ENCODE assay signal across 9 cellular contexts in genomic region chr13:27919299-27919933, GRCh38. TPM values are rescaled to one million over a fixed set of nuclear protein-coding genes. Genes with fewer than 3 reads are reported as not detected.
DNase-seq lines count a peak whose midpoint lies in the region; ATAC-seq and TF ChIP-seq lines count a peak whose summit lies in the region.
"Had no signal": no experiment of that assay in that cellular context is flagged by ENCODE, and none has a peak within 500 bp of the region (broad histone marks: within the 10 kb centered on the region; RNA-seq: fewer than 3 reads in every experiment).

No MANE protein-coding gene starts in this region.

- H3K27me3 Mint-ChIP-seq in IgD-negative memory B cell: peaks cover 63% of the 10 kb centered on the region
- H3K27me3 Mint-ChIP-seq in MCF 10A (ENCODE audit: insufficient read depth, unreplicated experiment): peaks cover 35% of the 10 kb centered on the region
- H3K27me3 Mint-ChIP-seq in osteocyte (ENCODE audit: unreplicated experiment): peaks cover 80% of the 10 kb centered on the region
- H3K27me3 Mint-ChIP-seq in T-helper 2 cell treated with Interferon-gamma antibody and Interleukin-4, amounts not matched to agents 5 μg/mL and 100 μg/mL, for 36 hours (ENCODE audit: low read depth): peaks cover 81% of the 10 kb centered on the region

- no peak for ATAC-seq in HG03135 (IDR thresholded peaks at IDR 0.05; ENCODE audit: unreplicated experiment)

- intact Hi-C loops in MCF 10A (cut with micrococcal nuclease): no loop called here

- CTCF ChIA-PET in MCF 10A (lab: Yijun Ruan, JAX): no interaction called here

- TF ChIP-seq CTCF in MCF 10A (IDR thresholded peaks at IDR 0.05; ENCODE audit: unreplicated experiment) (no peak), osteocyte (IDR thresholded peaks at IDR 0.05) (no peak)

- POLR2A ChIA-PET in MCF 10A (lab: Yijun Ruan, JAX): interaction anchor here (0.7 kb wide), 2 partner anchors 69 to 278 kb away, joined by 4 read pairs; no protein-coding TSS in a partner anchor

- BruUV-seq in MCF 10A (replicated peaks; lab: Mats Ljungman, UMichigan): no TSS peak

- H3K9me3 Mint-ChIP-seq in IgD-negative memory B cell (peaks cover 0 to 5% (median 3%) of the 10 kb centered on the region in 3 donors), MCF 10A (ENCODE audit: unreplicated experiment) (no peaks in the 10 kb centered on the region), osteocyte (ENCODE audit: unreplicated experiment) (no peaks in the 10 kb centered on the region)
- H3K9me3 Mint-ChIP-seq in T-helper 2 cell treated with Interferon-gamma antibody and Interleukin-4, amounts not matched to agents 5 μg/mL and 100 μg/mL, for 36 hours: no peaks in the 10 kb centered on the region

- H3K4me1 Mint-ChIP-seq in IgD-negative memory B cell (peaks cover 8 to 24% (median 18%) of the 10 kb centered on the region in 3 donors), MCF 10A (ENCODE audit: insufficient read depth, unreplicated experiment) (peaks cover 14% of the 10 kb centered on the region), osteocyte (ENCODE audit: unreplicated experiment) (peaks cover 19% of the 10 kb centered on the region)
- H3K4me1 Mint-ChIP-seq in T-helper 2 cell treated with Interferon-gamma antibody and Interleukin-4, amounts not matched to agents 5 μg/mL and 100 μg/mL, for 36 hours (ENCODE audit: low read depth): peaks cover 5% of the 10 kb centered on the region

- no peaks in the 10 kb centered on the region for H3K36me3 Mint-ChIP-seq in IgD-negative memory B cell
- no peaks in the 10 kb centered on the region for H3K36me3 Mint-ChIP-seq in MCF 10A (ENCODE audit: insufficient read depth, unreplicated experiment)
- no peaks in the 10 kb centered on the region for H3K36me3 Mint-ChIP-seq in osteocyte (ENCODE audit: unreplicated experiment)
- peaks cover 4% of the 10 kb centered on the region for H3K36me3 Mint-ChIP-seq in T-helper 2 cell treated with Interferon-gamma antibody and Interleukin-4, amounts not matched to agents 5 μg/mL and 100 μg/mL, for 36 hours (ENCODE audit: low read depth)

- H3K4me3 Mint-ChIP-seq in IgD-negative memory B cell (peak overlapping the region; percentile 41 to 83 (median 62)), MCF 10A (ENCODE audit: unreplicated experiment) (peak overlapping the region; percentile 69), osteocyte (ENCODE audit: unreplicated experiment) (peak overlapping the region; percentile 18)
- H3K4me3 Mint-ChIP-seq in T-helper 2 cell treated with Interferon-gamma antibody and Interleukin-4, amounts not matched to agents 5 μg/mL and 100 μg/mL, for 36 hours: no peak overlapping the region

- H3K27ac Mint-ChIP-seq in IgD-negative memory B cell: peak overlapping the region in 2 of 3 donors; percentile 16 to 88
- H3K27ac Mint-ChIP-seq in MCF 10A (ENCODE audit: low read depth, unreplicated experiment): no peak overlapping the region
- no peak overlapping the region for H3K27ac Mint-ChIP-seq in osteocyte (ENCODE audit: unreplicated experiment)
- no peak overlapping the region for H3K27ac Mint-ChIP-seq in T-helper 2 cell treated with Interferon-gamma antibody and Interleukin-4, amounts not matched to agents 5 μg/mL and 100 μg/mL, for 36 hours

- no peak for DNase-seq in MCF 10A (ENCODE audit: unreplicated experiment)
- no peak for DNase-seq in osteocyte (ENCODE audit: extremely low spot score, unreplicated experiment)
- DNase-seq in T-helper 2 cell treated with Interferon-gamma antibody and Interleukin-4, amounts not matched to agents 5 μg/mL and 100 μg/mL, for 36 hours (ENCODE audit: low spot score): no peak
- no peak for DNase-seq in NAMALWA (ENCODE audit: low spot score)
- no peak for DNase-seq in effector CD4-positive, alpha-beta T cell

- H3K4me3 ChIP-seq in GM08714 (ENCODE audit: low read length): peak overlapping the region; percentile 58; the same call in 1 of the 2 replicates

RNA-seq across cellular contexts. Expression of gene PDX1, which starts 0.4 kb away (rescaled TPM):
- polyA plus RNA-seq in IgD-negative memory B cell: not detected
- total RNA-seq in MCF 10A (2022) (0.17 and 0.35 TPM in 2 replicates), osteocyte (not detected in 2 replicates)
- polyA plus RNA-seq: esophagus had no signal

RNA-seq across cellular contexts. Expression of gene CDX2, which starts 49.7 kb away (rescaled TPM):
- not detected for polyA plus RNA-seq in IgD-negative memory B cell
- not detected in 2 replicates for total RNA-seq in MCF 10A (2022)
- total RNA-seq in osteocyte: not detected in 2 replicates

Comparison
In these comparisons a context has a peak if more than half of its experiments do, and no peak if none do; other contexts are left out.
1. H3K27ac Mint-ChIP-seq: peak in IgD-negative memory B cell (2 of 3); none in MCF 10A (single experiment), osteocyte (single experiment) and T-helper 2 cell treated with Interferon-gamma antibody and Interleukin-4, amounts not matched to agents 5 μg/mL and 100 μg/mL, for 36 hours (single experiment).